ENCODE assay signal across 1 cellular context in the genomic region with DNA sequence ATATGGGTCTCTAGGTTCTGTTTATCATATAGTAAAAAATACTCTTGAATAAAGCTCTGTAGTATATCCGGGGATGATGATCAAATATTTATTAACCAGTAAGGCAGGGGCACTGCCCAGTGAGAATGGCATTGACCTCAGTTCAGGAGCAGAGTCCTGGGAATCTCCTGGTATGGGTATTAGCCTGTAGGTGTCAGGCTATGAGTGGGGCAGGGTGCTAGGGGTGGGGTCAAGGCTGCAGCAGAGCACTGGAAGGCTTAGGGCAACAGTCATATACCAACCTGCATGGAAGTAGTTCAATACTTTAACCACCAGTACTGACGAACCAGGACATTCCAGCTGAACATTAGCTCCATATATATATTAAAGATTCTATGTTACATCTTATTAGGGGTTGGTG.
TF ChIP-seq lines count a peak whose summit lies in the region.

No MANE protein-coding gene starts in this region.

TF ChIP-seq in HepG2, 621 proteins besides CTCF, POLR2A, EP300 and RAD21 (continued from another document):
- TF ChIP-seq, protein P1, sequence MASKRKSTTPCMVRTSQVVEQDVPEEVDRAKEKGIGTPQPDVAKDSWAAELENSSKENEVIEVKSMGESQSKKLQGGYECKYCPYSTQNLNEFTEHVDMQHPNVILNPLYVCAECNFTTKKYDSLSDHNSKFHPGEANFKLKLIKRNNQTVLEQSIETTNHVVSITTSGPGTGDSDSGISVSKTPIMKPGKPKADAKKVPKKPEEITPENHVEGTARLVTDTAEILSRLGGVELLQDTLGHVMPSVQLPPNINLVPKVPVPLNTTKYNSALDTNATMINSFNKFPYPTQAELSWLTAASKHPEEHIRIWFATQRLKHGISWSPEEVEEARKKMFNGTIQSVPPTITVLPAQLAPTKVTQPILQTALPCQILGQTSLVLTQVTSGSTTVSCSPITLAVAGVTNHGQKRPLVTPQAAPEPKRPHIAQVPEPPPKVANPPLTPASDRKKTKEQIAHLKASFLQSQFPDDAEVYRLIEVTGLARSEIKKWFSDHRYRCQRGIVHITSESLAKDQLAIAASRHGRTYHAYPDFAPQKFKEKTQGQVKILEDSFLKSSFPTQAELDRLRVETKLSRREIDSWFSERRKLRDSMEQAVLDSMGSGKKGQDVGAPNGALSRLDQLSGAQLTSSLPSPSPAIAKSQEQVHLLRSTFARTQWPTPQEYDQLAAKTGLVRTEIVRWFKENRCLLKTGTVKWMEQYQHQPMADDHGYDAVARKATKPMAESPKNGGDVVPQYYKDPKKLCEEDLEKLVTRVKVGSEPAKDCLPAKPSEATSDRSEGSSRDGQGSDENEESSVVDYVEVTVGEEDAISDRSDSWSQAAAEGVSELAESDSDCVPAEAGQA (IDR thresholded peaks at IDR 0.05; ENCODE audit: low read depth) = no peak
- TF ChIP-seq, protein P1 (CRISPR knock-in tag; IDR thresholded peaks at IDR 0.05; ENCODE audit: borderline replicate concordance) = no peak
- TF ChIP-seq ZNF788 (CRISPR knock-in tag; IDR thresholded peaks at IDR 0.05; ENCODE audit: borderline replicate concordance) (no peak), SP1 (IDR thresholded peaks at IDR 0.05) (no peak), SP1 (CRISPR knock-in tag; IDR thresholded peaks at IDR 0.05) (no peak), GZF1 (CRISPR knock-in tag; IDR thresholded peaks at IDR 0.05) (no peak), POGZ (CRISPR knock-in tag; IDR thresholded peaks at IDR 0.05) (no peak), RBM22 (optimal IDR thresholded peaks at IDR 0.05; ENCODE audit: low read length) (no peak), ZNF777 (CRISPR knock-in tag; IDR thresholded peaks at IDR 0.05) (no peak), HDAC6 (IDR thresholded peaks at IDR 0.05; ENCODE audit: low read depth, low read length) (no peak), ZNF530 (CRISPR knock-in tag; IDR thresholded peaks at IDR 0.05; ENCODE audit: low read depth) (no peak)
- TF ChIP-seq, protein P2, sequence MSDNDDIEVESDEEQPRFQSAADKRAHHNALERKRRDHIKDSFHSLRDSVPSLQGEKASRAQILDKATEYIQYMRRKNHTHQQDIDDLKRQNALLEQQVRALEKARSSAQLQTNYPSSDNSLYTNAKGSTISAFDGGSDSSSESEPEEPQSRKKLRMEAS (IDR thresholded peaks at IDR 0.05) = no peak
